Comparison of ENCODE assay signal across 1 cellular context in the genomic region with DNA sequence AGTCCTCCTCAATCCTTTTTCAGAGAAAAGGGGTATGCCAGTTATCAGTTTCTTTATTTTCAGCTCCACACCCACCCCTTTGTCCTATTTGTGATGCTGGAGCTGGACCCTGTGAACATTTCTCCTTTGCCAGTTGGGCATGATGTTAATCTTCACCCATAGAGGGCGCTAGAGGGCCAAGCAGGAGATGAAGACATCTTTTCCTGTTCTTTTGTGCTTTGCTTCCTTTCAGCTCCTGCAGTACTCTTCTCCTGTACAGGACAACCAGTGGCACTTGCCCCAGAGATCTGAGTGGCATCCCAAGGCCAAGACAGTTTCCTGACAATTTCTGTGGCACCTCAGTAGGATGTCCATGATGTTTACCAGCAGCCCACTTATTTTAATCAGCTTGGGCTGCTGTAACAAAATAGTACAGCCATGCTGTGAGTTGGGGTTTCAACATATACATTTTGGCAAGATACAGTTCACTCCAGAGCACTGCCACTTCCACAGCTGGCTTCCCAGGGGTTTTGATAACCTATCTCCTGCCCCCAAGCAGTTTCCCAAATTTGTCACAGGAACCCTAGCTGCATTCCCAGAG.
A peak's percentile ranks its signal among the peaks of the same experiment; 100 is the strongest.
TF ChIP-seq lines count a peak whose summit lies in the region.

No MANE protein-coding gene starts in this region.

TF ChIP-seq in HepG2, 621 proteins besides CTCF, POLR2A, EP300 and RAD21 (continues in another document):
- TF ChIP-seq, protein P1, sequence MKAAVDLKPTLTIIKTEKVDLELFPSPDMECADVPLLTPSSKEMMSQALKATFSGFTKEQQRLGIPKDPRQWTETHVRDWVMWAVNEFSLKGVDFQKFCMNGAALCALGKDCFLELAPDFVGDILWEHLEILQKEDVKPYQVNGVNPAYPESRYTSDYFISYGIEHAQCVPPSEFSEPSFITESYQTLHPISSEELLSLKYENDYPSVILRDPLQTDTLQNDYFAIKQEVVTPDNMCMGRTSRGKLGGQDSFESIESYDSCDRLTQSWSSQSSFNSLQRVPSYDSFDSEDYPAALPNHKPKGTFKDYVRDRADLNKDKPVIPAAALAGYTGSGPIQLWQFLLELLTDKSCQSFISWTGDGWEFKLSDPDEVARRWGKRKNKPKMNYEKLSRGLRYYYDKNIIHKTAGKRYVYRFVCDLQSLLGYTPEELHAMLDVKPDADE (CRISPR knock-in tag; IDR thresholded peaks at IDR 0.05) = no peak
- TF ChIP-seq ARNT (IDR thresholded peaks at IDR 0.05) (no peak), ZNF225 (CRISPR knock-in tag; IDR thresholded peaks at IDR 0.05) (no peak), RBAK (CRISPR knock-in tag; IDR thresholded peaks at IDR 0.05) (no peak), RXRB (CRISPR knock-in tag; IDR thresholded peaks at IDR 0.05; ENCODE audit: borderline replicate concordance) (peak; percentile 36; the same call in 1 of the 2 replicates), ATRX (CRISPR knock-in tag; IDR thresholded peaks at IDR 0.05; ENCODE audit: borderline replicate concordance) (no peak), ZMAT3 (CRISPR knock-in tag; conservative IDR thresholded peaks at IDR 0.05) (no peak), CBX5 (CRISPR knock-in tag; IDR thresholded peaks at IDR 0.05; ENCODE audit: borderline replicate concordance) (0 out of 2 replicates have a peak, but pooled peaks have one; percentile 24), ZNF609 (CRISPR knock-in tag; IDR thresholded peaks at IDR 0.05; ENCODE audit: borderline replicate concordance) (no peak), ZNF543 (CRISPR knock-in tag; IDR thresholded peaks at IDR 0.05) (no peak), ZMYM2 (CRISPR knock-in tag; IDR thresholded peaks at IDR 0.05) (no peak), ZNF737 (CRISPR knock-in tag; IDR thresholded peaks at IDR 0.05; ENCODE audit: borderline replicate concordance) (no peak), TCF12 (IDR thresholded peaks at IDR 0.05) (no peak), TCF12 (CRISPR knock-in tag; IDR thresholded peaks at IDR 0.05) (no peak), TBL1XR1 (IDR thresholded peaks at IDR 0.05; ENCODE audit: borderline replicate concordance, low read length, partially characterized antibody) (no peak), E2F1 (CRISPR knock-in tag; IDR thresholded peaks at IDR 0.05) (no peak), ERF (CRISPR knock-in tag; IDR thresholded peaks at IDR 0.05) (0 out of 2 replicates have a peak, but pooled peaks have one; percentile 37), KDM5A (IDR thresholded peaks at IDR 0.05; ENCODE audit: borderline replicate concordance, low read length) (no peak), SMAD1 (CRISPR knock-in tag; IDR thresholded peaks at IDR 0.05; ENCODE audit: borderline replicate concordance, low read depth) (no peak), NCOR1 (IDR thresholded peaks at IDR 0.05; ENCODE audit: borderline replicate concordance, low read length) (no peak), FOSL2 (CRISPR knock-in tag; IDR thresholded peaks at IDR 0.05) (peak; percentile 6; the same call in 1 of the 2 replicates), ZNF331 (CRISPR knock-in tag; IDR thresholded peaks at IDR 0.05) (peak; percentile 39; the same call in 1 of the 2 replicates), FOXA3 (CRISPR knock-in tag; IDR thresholded peaks at IDR 0.05) (no peak), KDM5B (CRISPR knock-in tag; IDR thresholded peaks at IDR 0.05; ENCODE audit: borderline replicate concordance) (no peak), ZNF775 (CRISPR knock-in tag; IDR thresholded peaks at IDR 0.05; ENCODE audit: borderline replicate concordance) (no peak), MBNL3 (CRISPR knock-in tag; conservative IDR thresholded peaks at IDR 0.05) (no peak), ARID2 (CRISPR knock-in tag; IDR thresholded peaks at IDR 0.05; ENCODE audit: borderline replicate concordance) (no peak), NRL (CRISPR knock-in tag; IDR thresholded peaks at IDR 0.05; ENCODE audit: borderline replicate concordance) (no peak), ZNF121 (CRISPR knock-in tag; IDR thresholded peaks at IDR 0.05) (no peak), CEBPB (IDR thresholded peaks at IDR 0.05; ENCODE audit: borderline replicate concordance, low read depth, low read length) (no peak), PBX2 (CRISPR knock-in tag; IDR thresholded peaks at IDR 0.05) (no peak), TBX2 (CRISPR knock-in tag; IDR thresholded peaks at IDR 0.05; ENCODE audit: borderline replicate concordance) (no peak), SOX6 (IDR thresholded peaks at IDR 0.05) (no peak), SOX6 (CRISPR knock-in tag; IDR thresholded peaks at IDR 0.05) (peak; percentile 36; the same call in 1 of the 2 replicates), MZF1 (CRISPR knock-in tag; IDR thresholded peaks at IDR 0.05; ENCODE audit: borderline replicate concordance) (no peak), HMGA1 (CRISPR knock-in tag; conservative IDR thresholded peaks at IDR 0.05) (no peak), CHD2 (IDR thresholded peaks at IDR 0.05; ENCODE audit: low read depth, low read length) (no peak), ZBTB7B (CRISPR knock-in tag; IDR thresholded peaks at IDR 0.05) (no peak), RORA (CRISPR knock-in tag; IDR thresholded peaks at IDR 0.05) (no peak), ZNF414 (CRISPR knock-in tag; IDR thresholded peaks at IDR 0.05) (no peak), ZNF441 (CRISPR knock-in tag; IDR thresholded peaks at IDR 0.05; ENCODE audit: borderline replicate concordance) (no peak), ZSCAN30 (CRISPR knock-in tag; IDR thresholded peaks at IDR 0.05) (no peak), ZNF615 (CRISPR knock-in tag; IDR thresholded peaks at IDR 0.05; ENCODE audit: borderline replicate concordance) (no peak), KLF9 (CRISPR knock-in tag; IDR thresholded peaks at IDR 0.05; ENCODE audit: low read depth) (no peak)
- TF ChIP-seq, protein P2, sequence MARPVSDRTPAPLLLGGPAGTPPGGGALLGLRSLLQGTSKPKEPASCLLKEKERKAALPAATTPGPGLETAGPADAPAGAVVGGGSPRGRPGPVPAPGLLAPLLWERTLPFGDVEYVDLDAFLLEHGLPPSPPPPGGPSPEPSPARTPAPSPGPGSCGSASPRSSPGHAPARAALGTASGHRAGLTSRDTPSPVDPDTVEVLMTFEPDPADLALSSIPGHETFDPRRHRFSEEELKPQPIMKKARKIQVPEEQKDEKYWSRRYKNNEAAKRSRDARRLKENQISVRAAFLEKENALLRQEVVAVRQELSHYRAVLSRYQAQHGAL (CRISPR knock-in tag; IDR thresholded peaks at IDR 0.05; ENCODE audit: not compliant biosample characterization) = no peak
- TF ChIP-seq, protein P3, sequence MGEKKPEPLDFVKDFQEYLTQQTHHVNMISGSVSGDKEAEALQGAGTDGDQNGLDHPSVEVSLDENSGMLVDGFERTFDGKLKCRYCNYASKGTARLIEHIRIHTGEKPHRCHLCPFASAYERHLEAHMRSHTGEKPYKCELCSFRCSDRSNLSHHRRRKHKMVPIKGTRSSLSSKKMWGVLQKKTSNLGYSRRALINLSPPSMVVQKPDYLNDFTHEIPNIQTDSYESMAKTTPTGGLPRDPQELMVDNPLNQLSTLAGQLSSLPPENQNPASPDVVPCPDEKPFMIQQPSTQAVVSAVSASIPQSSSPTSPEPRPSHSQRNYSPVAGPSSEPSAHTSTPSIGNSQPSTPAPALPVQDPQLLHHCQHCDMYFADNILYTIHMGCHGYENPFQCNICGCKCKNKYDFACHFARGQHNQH (CRISPR knock-in tag; IDR thresholded peaks at IDR 0.05) = no peak
